8 cellular contexts compared by ENCODE assay signal in genomic region chr5:7850241-7850532, GRCh38. TPM values are rescaled to one million over a fixed set of nuclear protein-coding genes. Genes with fewer than 3 reads are reported as not detected.
A peak's percentile ranks its signal among the peaks of the same experiment; 100 is the strongest.
DNase-seq lines count a peak whose midpoint lies in the region; ATAC-seq and TF ChIP-seq lines count a peak whose summit lies in the region.

No MANE protein-coding gene starts in this region.

- in situ Hi-C loops in brain microvascular endothelial cell (cut with HindIII; ENCODE audit: low pct_ligation_motif_present, low sequenced_read_pairs) = no loop called here

- DNase-seq in NCI-H748 (lab: John Stamatoyannopoulos, UW; ENCODE audit: unreplicated experiment) (peak; percentile 94), NCI-H748 treated with DMSO at 0.1 percent for 48 hours (lab: John Stamatoyannopoulos, UW) (no peak), brain microvascular endothelial cell (no peak), left lung (peak in 1 of 2 donors; percentile 74), stomach (no peak), erythroblast (lab: John Stamatoyannopoulos, UW) (no peak)
- DNase-seq in stimulated activated CD4-positive, alpha-beta T cell treated with anti-CD3 and anti-CD28 coated beads, Interleukin-12 subunit alpha, Interleukin-12 subunit beta, amount 100 ng/mL, for 4 hours = no peak

- peak; percentile 10 for ATAC-seq in left lung
- ATAC-seq in GM18867 (IDR thresholded peaks at IDR 0.05; ENCODE audit: unreplicated experiment) = no peak

- TF ChIP-seq POLR2A in stomach (IDR thresholded peaks at IDR 0.05) (no peak), erythroblast (IDR thresholded peaks at IDR 0.05; ENCODE audit: low read length) (no peak)

- no peak overlapping the region for H3K27ac ChIP-seq in brain microvascular endothelial cell
- no peak overlapping the region for H3K27ac ChIP-seq in left lung
- H3K27ac ChIP-seq in stomach = peak overlapping the region in 1 of 5 donors; percentile 8

- H3K4me3 ChIP-seq in brain microvascular endothelial cell (ENCODE audit: low read depth, low read length) = peak overlapping the region; percentile 55
- peak overlapping the region; percentile 15 to 41 for H3K4me3 ChIP-seq in left lung
- H3K4me3 ChIP-seq in stomach = peak overlapping the region; percentile 57 to 86 (median 58)

- no peak for TF ChIP-seq EP300 in stomach (IDR thresholded peaks at IDR 0.05)

- peaks cover 0 to 14% of the 10 kb centered on the region in 2 donors for H3K4me1 ChIP-seq in left lung
- peaks cover 14 to 35% (median 29%) of the 10 kb centered on the region in 4 donors for H3K4me1 ChIP-seq in stomach

- WGBS in stomach, 5 donors = 0 to 4% (median 2%) methylated on average over 7 to 15 of the region's 15 CpGs

- no peak for TF ChIP-seq CTCF in brain microvascular endothelial cell (IDR thresholded peaks at IDR 0.05; ENCODE audit: low read depth, low read length, missing control alignments)
- no peak for TF ChIP-seq CTCF in left lung (IDR thresholded peaks at IDR 0.05)
- no peak for TF ChIP-seq CTCF in stomach (IDR thresholded peaks at IDR 0.05)

- no peaks in the 10 kb centered on the region for H3K36me3 ChIP-seq in brain microvascular endothelial cell (replicated peaks)
- no peaks in the 10 kb centered on the region for H3K36me3 ChIP-seq in left lung
- H3K36me3 ChIP-seq in stomach = no peaks in the 10 kb centered on the region

- intact Hi-C loops in left lung (cut with DNase I) (no loop called here), stomach (cut with DNase I; ENCODE audit: low total_unique reads) (no loop called here)

- H3K9me3 ChIP-seq in left lung = no peaks in the 10 kb centered on the region
- H3K9me3 ChIP-seq in stomach = no peaks in the 10 kb centered on the region

- H3K27me3 ChIP-seq in brain microvascular endothelial cell (replicated peaks) (peaks cover 5% of the 10 kb centered on the region), left lung (peaks cover 0 to 56% of the 10 kb centered on the region in 2 donors), stomach (peaks cover 0 to 35% (median 14%) of the 10 kb centered on the region in 3 donors)

RNA-seq across cellular contexts. Expression of gene CFAP90, which starts 0.7 kb away (rescaled TPM):
- total RNA-seq in left lung (1 to 10 TPM in 1 of 2 donors, under 1 TPM in 1; 0.82 to 4.6 TPM), stomach (under 1 TPM in 1 of 5 donors, not detected in 4; 0.55 TPM)
- polyA plus RNA-seq in stomach = 1 to 10 TPM in 2 of 3 donors, under 1 TPM in 1; 0.81 to 1.3 (median 1.2) TPM

RNA-seq across cellular contexts. Expression of gene FASTKD3, which starts 18.6 kb away (rescaled TPM):
- total RNA-seq in left lung (1 to 10 TPM; 8.4 to 9.3 TPM), stomach (10 to 100 TPM in 2 of 5 donors, 1 to 10 TPM in 1, under 1 TPM in 1, not detected in 1; 0.58 to 13.0 (median 7.2) TPM)
- polyA plus RNA-seq in stomach = 10 to 100 TPM in 1 of 3 donors, 1 to 10 TPM in 2; 8.7 to 11.9 (median 9.9) TPM

RNA-seq across cellular contexts. Expression of gene MTRR, which starts 18.8 kb away (rescaled TPM):
- total RNA-seq in left lung (10 to 100 TPM; 75.2 to 78.2 TPM), stomach (10 to 100 TPM; 11.0 to 53.9 (median 51.3) TPM)
- polyA plus RNA-seq in stomach = 10 to 100 TPM in 2 of 3 donors, 1 to 10 TPM in 1; 9.7 to 21.8 (median 15.1) TPM
